ENCODE assay signal across 15 cellular contexts in the genomic region with DNA sequence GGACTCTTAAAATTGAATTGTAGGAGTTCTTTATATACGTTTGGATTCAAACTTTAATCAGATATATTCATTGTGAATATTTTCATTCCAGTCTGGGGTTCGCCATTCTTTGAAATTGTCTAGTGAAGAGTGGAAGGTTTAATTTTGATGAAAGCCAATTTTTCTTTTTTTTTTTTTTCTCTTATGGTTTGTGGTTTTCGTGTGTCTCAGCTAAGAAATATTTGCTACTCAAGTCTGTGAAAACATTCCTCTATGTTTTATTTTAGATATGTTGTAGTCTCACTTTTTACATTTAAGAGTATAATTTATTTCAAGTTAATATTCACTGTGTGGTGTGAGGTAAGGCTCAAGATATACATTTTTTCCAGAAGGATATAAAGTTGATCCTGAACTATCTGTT.
"Had no signal": no experiment of that assay in that cellular context is flagged by ENCODE, and none has a peak within 500 bp of the region (broad histone marks: within the 10 kb centered on the region; RNA-seq: fewer than 3 reads in every experiment).

No MANE protein-coding gene starts in this region.

- H3K4me3 ChIP-seq: adrenal gland, esophagus squamous epithelium, lung, right lobe of liver, spleen had no signal

- H3K27me3 ChIP-seq: adrenal gland, esophagus squamous epithelium, right lobe of liver, spleen had no signal

- FAIRE-seq: endothelial cell of umbilical vein had no signal

- H3K9me3 ChIP-seq: adrenal gland, esophagus squamous epithelium, right lobe of liver, spleen had no signal

- H3K36me3 ChIP-seq: adrenal gland, esophagus squamous epithelium, right lobe of liver, spleen, WERI-Rb-1 had no signal

- H3K27ac ChIP-seq: adrenal gland, esophagus squamous epithelium, right lobe of liver, spleen, WERI-Rb-1 had no signal

- H3K4me1 ChIP-seq: adrenal gland, esophagus squamous epithelium, spleen had no signal

- DNase-seq: activated CD4-positive, alpha-beta T cell treated with anti-CD3 and anti-CD28 coated beads, Interleukin-2, amount 50 U/mL, for 48 hours; activated effector memory CD4-positive, alpha-beta T cell treated with Interleukin-2 at 50 U/mL for 16 hours; activated naive CD4-positive, alpha-beta T cell treated with anti-CD3 and anti-CD28 coated beads, Interleukin-2, amount 50 U/mL, for 16 hours; activated T-cell treated with anti-CD3 and anti-CD28 coated beads, Interleukin-2, amount 50 U/mL, for 1 hour; adrenal gland; effector CD8-positive, alpha-beta T cell; esophagus squamous epithelium; foreskin melanocyte; head of caudate nucleus; left colon; right lobe of liver; spleen; WERI-Rb-1 had no signal

- ATAC-seq: left colon, right lobe of liver had no signal
